8 cellular contexts compared by ENCODE assay signal in genomic region chr19:58575183-58576041, GRCh38. TPM values are rescaled to one million over a fixed set of nuclear protein-coding genes. Genes with fewer than 3 reads are reported as not detected.
DNase-seq lines count a peak whose midpoint lies in the region; ATAC-seq and TF ChIP-seq lines count a peak whose summit lies in the region.

No MANE protein-coding gene starts in this region.

- no peaks in the 10 kb centered on the region for H3K27me3 Mint-ChIP-seq in nephron (ENCODE audit: low read depth)

- peaks cover 4% of the 10 kb centered on the region for H4K20me1 ChIP-seq in IMR-90 (ENCODE audit: insufficient read depth, low read length)

- peak overlapping the region; percentile 71 for H3K9ac ChIP-seq in IMR-90 (ENCODE audit: low read depth, low read length)

- peaks cover 37% of the 10 kb centered on the region for H3K4me1 Mint-ChIP-seq in nephron

- H3K14ac ChIP-seq in IMR-90 (replicated peaks; ENCODE audit: low read depth, low read length): peak overlapping the region; percentile 95

- H3K36me3 ChIP-seq in IMR-90 (ENCODE audit: control insufficient read depth, insufficient read depth, low read length) (peaks cover 3% of the 10 kb centered on the region; the same call in 1 of the 2 replicates), thymus (ENCODE audit: control insufficient read depth, insufficient read depth) (peaks cover 5% of the 10 kb centered on the region)

- peaks cover 17% of the 10 kb centered on the region for H3K9me1 ChIP-seq in IMR-90 (ENCODE audit: insufficient read depth, low read length)

- no peaks in the 10 kb centered on the region for H3K9me3 Mint-ChIP-seq in nephron

- CTCF ChIA-PET in IMR-90 (lab: Yijun Ruan, JAX): no interaction called here

- H3K9me3 ChIP-seq in IMR-90 (ENCODE audit: control insufficient read depth, insufficient read depth, low read length) (no peaks in the 10 kb centered on the region), thymus (ENCODE audit: control insufficient read depth) (no peaks in the 10 kb centered on the region)

- peak; percentile 87 for TF ChIP-seq POLR2A in IMR-90 (IDR thresholded peaks at IDR 0.05; ENCODE audit: low read depth, low read length)

- H3K27ac Mint-ChIP-seq in nephron: peak overlapping the region; percentile 98 to 99 (median 99)

- peak overlapping the region; percentile 56 for H3K4me3 ChIP-seq in IMR-90 (ENCODE audit: insufficient read depth, low read depth, low read length)
- peak overlapping the region; percentile 88 for H3K4me3 ChIP-seq in thymus (ENCODE audit: low read length)

- H3K4me1 ChIP-seq in IMR-90 (ENCODE audit: control insufficient read depth, insufficient read depth, low read length) (peaks cover 2% of the 10 kb centered on the region; the same call in 1 of the 2 replicates), thymus (ENCODE audit: control insufficient read depth, insufficient read depth, low read length) (peaks cover 25% of the 10 kb centered on the region)

- dilution Hi-C loops in IMR-90 (cut with HindIII; ENCODE audit: low sequenced_read_pairs, unreplicated experiment): no loop called here

- WGBS in IMR-90 (ENCODE audit: extremely low coverage in 2 of 2, insufficient read length in 1 of 2), 2 experiments: 2% methylated on average over 27 of the region's 66 CpGs; no CpG with 5 or more reads in 1 of the 2 experiments
- under 1% methylated on average over 66 of the region's 66 CpGs for WGBS in thymus

- intact Hi-C loops in IMR-90 (cut with micrococcal nuclease): no loop called here

- POLR2A ChIA-PET in IMR-90 (lab: Charles Lee; ENCODE audit: unreplicated experiment): interaction anchor here (0.6 kb wide), 1 partner anchor 228 kb away, joined by 10 read pairs; no protein-coding TSS in a partner anchor

- H3K4me2 ChIP-seq in IMR-90 (ENCODE audit: low read depth, low read length): peak overlapping the region; percentile 95

- in situ Hi-C loops in IMR-90 (cut with MboI; ENCODE audit: low sequenced_read_pairs): no loop called here

- H4K5ac ChIP-seq in IMR-90 (ENCODE audit: low read depth, low read length): peak overlapping the region; percentile 82

- TF ChIP-seq RAD21 in IMR-90 (IDR thresholded peaks at IDR 0.05; ENCODE audit: low read length): peak; percentile 20; the same call in 1 of the 2 replicates

- H2BK20ac ChIP-seq in IMR-90 (ENCODE audit: low read depth, low read length): no peak overlapping the region

- H3K23ac ChIP-seq in IMR-90 (ENCODE audit: low read depth, low read length): peak overlapping the region; percentile 83

- peak overlapping the region; percentile 74 for H3K27ac ChIP-seq in IMR-90 (ENCODE audit: insufficient read depth, low read length)
- H3K27ac ChIP-seq in thymus (ENCODE audit: low read depth): peak overlapping the region; percentile 82

- H3K36me3 Mint-ChIP-seq in nephron (ENCODE audit: low read depth): peaks cover 6% of the 10 kb centered on the region

- peak overlapping the region; percentile 86 for H3K4ac ChIP-seq in IMR-90 (ENCODE audit: low read depth, low read length)

- BruUV-seq in IMR-90 (replicated peaks; lab: Mats Ljungman, UMichigan): no TSS peak

- TF ChIP-seq CTCF in IMR-90 (conservative IDR thresholded peaks at IDR 0.05; ENCODE audit: low read depth, low read length) (peak; percentile 30; the same call in 1 of the 2 replicates), nephron (IDR thresholded peaks at IDR 0.05; ENCODE audit: unreplicated experiment in 3 of 3) (peak in 1 of 3 experiments; percentile 26)

- peak overlapping the region; percentile 17; the same call in 1 of the 3 replicates for H2BK15ac ChIP-seq in IMR-90 (ENCODE audit: low read depth, low read length)

- H3K18ac ChIP-seq in IMR-90 (ENCODE audit: low read depth, low read length): peak overlapping the region; percentile 81

- peak overlapping the region; percentile 83 to 87 for H4K8ac ChIP-seq in IMR-90 (ENCODE audit: low read depth in 2 of 2, low read length in 2 of 2)

- H2BK5ac ChIP-seq in IMR-90 (ENCODE audit: low read depth, low read length, poor library complexity, severe bottlenecking): peak overlapping the region; percentile 83

- peak overlapping the region; percentile 96 for H2AK9ac ChIP-seq in IMR-90 (replicated peaks; ENCODE audit: low read depth, low read length, poor library complexity)

- H3K56ac ChIP-seq in IMR-90 (ENCODE audit: extremely low read depth, insufficient read depth, low read length): peak overlapping the region; percentile 80

- H2AFZ ChIP-seq in IMR-90 (replicated peaks; ENCODE audit: low read length, poor library complexity): peak overlapping the region; percentile 98

- H3K79me1 ChIP-seq in IMR-90 (ENCODE audit: low read depth in 1 of 2, low read length in 2 of 2): peaks cover 4 to 66% of the 10 kb centered on the region in 2 experiments; a peak in 3 of 4 replicates

- H3K27me3 ChIP-seq in IMR-90 (ENCODE audit: control insufficient read depth, insufficient read depth, low read length) (no peaks in the 10 kb centered on the region), thymus (ENCODE audit: control insufficient read depth, insufficient read depth) (no peaks in the 10 kb centered on the region)

- peak overlapping the region; percentile 81 for H2BK120ac ChIP-seq in IMR-90 (ENCODE audit: low read depth, low read length)

- H4K91ac ChIP-seq in IMR-90 (ENCODE audit: insufficient read depth, low read depth, low read length): peak overlapping the region; percentile 79

- H2AK5ac ChIP-seq in IMR-90 (ENCODE audit: low read depth, low read length): peak overlapping the region; percentile 95

- DNase-seq in COLO829 (ENCODE audit: low spot score) (peak; percentile 84), IMR-90 (peak; percentile 85), activated T-cell treated with anti-CD3 and anti-CD28 coated beads for 24 hours (ENCODE audit: low read depth) (peak; percentile 72), fibroblast of gingiva (ENCODE audit: low read depth) (peak; percentile 91), DMS79 (lab: John Stamatoyannopoulos, UW) (no peak)

- H3K4me3 Mint-ChIP-seq in nephron: peak overlapping the region; percentile 92 to 95 (median 92)

- ATAC-seq in GM21526 (IDR thresholded peaks at IDR 0.05; ENCODE audit: low FRiP score, unreplicated experiment) (peak; percentile 39), IMR-90 (ENCODE audit: low read depth) (peak; percentile 69)

TF ChIP-seq in IMR-90, 13 proteins besides CTCF, POLR2A, EP300 and RAD21 (continues in another document):
- no peak for TF ChIP-seq FOS (IDR thresholded peaks at IDR 0.05; ENCODE audit: low read depth, low read length)
- TF ChIP-seq MAFK (IDR thresholded peaks at IDR 0.05; ENCODE audit: low read depth, low read length): no peak
- TF ChIP-seq SMC3 (IDR thresholded peaks at IDR 0.05; ENCODE audit: low read depth, low read length): no peak
- no peak for TF ChIP-seq RFX5 (IDR thresholded peaks at IDR 0.05; ENCODE audit: low read depth, low read length)
- peak; percentile 59 for TF ChIP-seq CEBPB (IDR thresholded peaks at IDR 0.05; ENCODE audit: low read depth, low read length)
- no peak for TF ChIP-seq RCOR1 (IDR thresholded peaks at IDR 0.05; ENCODE audit: insufficient replicate concordance, low read length)
- peak; percentile 8; the same call in 1 of the 2 replicates for TF ChIP-seq BHLHE40 (IDR thresholded peaks at IDR 0.05; ENCODE audit: low read depth, low read length)
- no peak for TF ChIP-seq CHD1 (IDR thresholded peaks at IDR 0.05; ENCODE audit: low read depth, low read length)
- TF ChIP-seq NFE2L2 (IDR thresholded peaks at IDR 0.05; ENCODE audit: low read depth, low read length): no peak
- TF ChIP-seq ELK1 (IDR thresholded peaks at IDR 0.05; ENCODE audit: borderline replicate concordance, low read depth, low read length): no peak
- peak; percentile 62; the same call in 1 of the 2 replicates for TF ChIP-seq MAZ (IDR thresholded peaks at IDR 0.05; ENCODE audit: borderline replicate concordance, low read depth, low read length)
- TF ChIP-seq MXI1 (IDR thresholded peaks at IDR 0.05; ENCODE audit: borderline replicate concordance, low read depth, low read length): peak; percentile 50; the same call in 1 of the 2 replicates

RNA-seq across cellular contexts. Expression of gene MZF1, which starts 2.3 kb away (rescaled TPM):
- total RNA-seq in IMR-90 (2012; rRNA removed): 3.4 and 3.6 TPM in 2 replicates
- 15.0 and 17.1 TPM in 2 replicates for polyA plus RNA-seq in IMR-90 (2012; rRNA removed)
- polyA plus RNA-seq in IMR-90 (2012; cell fraction: cytosol; rRNA removed): 4.3 and 11.4 TPM in 2 replicates
- 136 and 263 TPM in 2 replicates for polyA plus RNA-seq in IMR-90 (2012; cell fraction: nucleus; rRNA removed; ENCODE audit: low replicate concordance)
- 24.7 TPM for polyA plus RNA-seq in thymus

RNA-seq across cellular contexts. Expression of gene UBE2M, which starts 17.0 kb away (rescaled TPM):
- total RNA-seq in IMR-90 (2012; rRNA removed): 55.9 and 63.0 TPM in 2 replicates
- polyA plus RNA-seq in IMR-90 (2012; rRNA removed): 66.6 and 72.5 TPM in 2 replicates
- 55.0 and 72.6 TPM in 2 replicates for polyA plus RNA-seq in IMR-90 (2012; cell fraction: cytosol; rRNA removed)
- polyA plus RNA-seq in IMR-90 (2012; cell fraction: nucleus; rRNA removed; ENCODE audit: low replicate concordance): 82.7 and 116 TPM in 2 replicates
- polyA plus RNA-seq in thymus: 43.9 TPM

RNA-seq across cellular contexts. Expression of gene CHMP2A, which starts 20.5 kb away (rescaled TPM):
- total RNA-seq in IMR-90 (2012; rRNA removed): 105 and 128 TPM in 2 replicates
- polyA plus RNA-seq in IMR-90 (2012; rRNA removed) (183 and 202 TPM in 2 replicates), thymus (131 TPM)
- polyA plus RNA-seq in IMR-90 (2012; cell fraction: cytosol; rRNA removed): 206 and 255 TPM in 2 replicates
- 88.8 and 142 TPM in 2 replicates for polyA plus RNA-seq in IMR-90 (2012; cell fraction: nucleus; rRNA removed; ENCODE audit: low replicate concordance)

RNA-seq across cellular contexts. Expression of gene TRIM28, which starts 31.5 kb away (rescaled TPM):
- total RNA-seq in IMR-90 (2012; rRNA removed): 313 and 349 TPM in 2 replicates
- 465 and 964 TPM in 2 replicates for polyA plus RNA-seq in IMR-90 (2012; rRNA removed)
- 339 TPM in 2 replicates for polyA plus RNA-seq in IMR-90 (2012; cell fraction: cytosol; rRNA removed)
- polyA plus RNA-seq in IMR-90 (2012; cell fraction: nucleus; rRNA removed; ENCODE audit: low replicate concordance): 522 and 1,051 TPM in 2 replicates
- polyA plus RNA-seq in thymus: 220 TPM

RNA-seq across cellular contexts. Expression of gene ZBTB45, which starts 55.8 kb away (rescaled TPM):
- 1.4 TPM in 2 replicates for total RNA-seq in IMR-90 (2012; rRNA removed)
- 9.7 and 13.5 TPM in 2 replicates for polyA plus RNA-seq in IMR-90 (2012; rRNA removed)
- polyA plus RNA-seq in IMR-90 (2012; cell fraction: cytosol; rRNA removed): 9.5 and 13.5 TPM in 2 replicates
- 13.1 and 26.4 TPM in 2 replicates for polyA plus RNA-seq in IMR-90 (2012; cell fraction: nucleus; rRNA removed; ENCODE audit: low replicate concordance)
- polyA plus RNA-seq in thymus: 7.2 TPM
